In the genomic region with DNA sequence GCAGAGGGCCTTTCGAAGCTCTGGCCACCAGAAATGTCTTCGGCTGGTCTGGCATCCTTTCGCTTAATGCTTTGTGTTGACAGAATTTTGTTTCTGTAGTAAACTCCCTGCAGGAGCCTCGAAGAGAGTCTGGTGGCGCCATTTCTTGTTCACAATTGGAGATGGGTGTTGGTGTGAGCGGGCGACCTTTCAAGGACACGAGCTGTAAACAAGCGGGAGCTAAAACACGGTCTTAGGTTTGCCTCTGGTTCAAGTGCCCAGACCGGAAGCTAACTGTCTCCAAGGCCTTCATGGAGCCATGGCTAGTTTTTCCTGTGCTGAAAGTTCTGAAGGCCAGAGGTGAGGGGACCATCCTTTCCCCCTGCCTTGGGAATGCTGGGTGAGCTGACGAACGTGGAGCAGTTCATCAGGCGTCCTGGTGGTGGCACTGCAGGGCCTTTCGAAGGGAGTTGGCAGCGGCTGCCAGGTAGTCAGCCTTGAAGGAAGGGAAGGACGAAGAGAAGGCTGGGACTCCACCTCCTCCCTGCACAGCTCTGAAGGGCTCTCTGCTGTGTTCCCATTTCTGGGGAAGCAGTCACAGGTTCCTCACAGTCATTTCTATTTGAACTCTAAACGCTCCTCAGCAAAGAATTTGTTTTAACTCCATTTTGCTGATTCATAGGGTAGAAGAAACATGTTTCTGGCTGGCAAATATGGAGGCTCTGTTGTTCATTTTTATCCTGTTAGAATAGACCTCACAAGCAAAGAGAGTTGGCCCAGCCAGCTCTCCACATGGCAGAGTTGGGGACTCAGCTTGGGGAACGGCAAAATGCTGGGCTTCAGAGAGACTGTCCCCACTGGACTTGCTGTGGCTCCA, we compare ENCODE assay signal across 8 cellular contexts. TPM values are rescaled to one million over a fixed set of nuclear protein-coding genes. Genes with fewer than 3 reads are reported as not detected.
DNase-seq lines count a peak whose midpoint lies in the region; ATAC-seq and TF ChIP-seq lines count a peak whose summit lies in the region.

No MANE protein-coding gene starts in this region.

- peak; percentile 74 for ATAC-seq in GM18909 (IDR thresholded peaks at IDR 0.05; ENCODE audit: poor library complexity, unreplicated experiment)
- ATAC-seq in HG03565 (IDR thresholded peaks at IDR 0.05; ENCODE audit: unreplicated experiment) = peak; percentile 63
- peak; percentile 86 to 92 for ATAC-seq in naive B cell (ENCODE audit: low read depth in 2 of 2)
- peak; percentile 87 for ATAC-seq in stimulated activated memory B cell treated with anti-CD40 and anti-IgM and Interleukin-4, amounts not matched to agents 10 μg/mL and 1 μg/mL and 100 μg/mL, for 72 hours

- H3K4me3 ChIP-seq in epithelial cell of proximal tubule (ENCODE audit: low read depth, low read length) = no peak overlapping the region

- peak; percentile 30 for DNase-seq in AG09319 (ENCODE audit: extremely low read depth, low read depth)
- DNase-seq in NOMO-1 treated with dmso at 0.1 percent for 144 hours (lab: John Stamatoyannopoulos, UW; ENCODE audit: unreplicated experiment) = peak; percentile 5
- DNase-seq in activated T-cell treated with anti-CD3 and anti-CD28 coated beads for 1 hour (ENCODE audit: low read depth) = peak; percentile 63
- DNase-seq in epithelial cell of proximal tubule (ENCODE audit: low read depth) = no peak
- peak; percentile 72 for DNase-seq in naive B cell

- peak overlapping the region in 3 of 6 donors; percentile 38 to 84 (median 71) for H3K27ac Mint-ChIP-seq in naive B cell
- peak overlapping the region; percentile 73 for H3K27ac Mint-ChIP-seq in stimulated activated memory B cell treated with anti-CD40 and anti-IgM and Interleukin-4, amounts not matched to agents 10 μg/mL and 1 μg/mL and 100 μg/mL, for 72 hours

- TF ChIP-seq CTCF in AG09319 (IDR thresholded peaks at IDR 0.05; ENCODE audit: low read depth, low read length) (peak; percentile 89), epithelial cell of proximal tubule (conservative IDR thresholded peaks at IDR 0.05; ENCODE audit: low read depth, low read length) (peak; percentile 97)

- peaks cover 5 to 11% (median 6%) of the 10 kb centered on the region in 3 donors for H3K4me1 Mint-ChIP-seq in naive B cell
- peaks cover 10% of the 10 kb centered on the region for H3K4me1 Mint-ChIP-seq in stimulated activated memory B cell treated with anti-CD40 and anti-IgM and Interleukin-4, amounts not matched to agents 10 μg/mL and 1 μg/mL and 100 μg/mL, for 72 hours

- H3K4me3 Mint-ChIP-seq in naive B cell = no peak overlapping the region
- H3K4me3 Mint-ChIP-seq in stimulated activated memory B cell treated with anti-CD40 and anti-IgM and Interleukin-4, amounts not matched to agents 10 μg/mL and 1 μg/mL and 100 μg/mL, for 72 hours = no peak overlapping the region

- H3K36me3 Mint-ChIP-seq in naive B cell = peaks cover 16% of the 10 kb centered on the region in 2 donors
- H3K36me3 Mint-ChIP-seq in stimulated activated memory B cell treated with anti-CD40 and anti-IgM and Interleukin-4, amounts not matched to agents 10 μg/mL and 1 μg/mL and 100 μg/mL, for 72 hours = peaks cover 38% of the 10 kb centered on the region

- H3K27me3 Mint-ChIP-seq in naive B cell = no peaks in the 10 kb centered on the region
- no peaks in the 10 kb centered on the region for H3K27me3 Mint-ChIP-seq in stimulated activated memory B cell treated with anti-CD40 and anti-IgM and Interleukin-4, amounts not matched to agents 10 μg/mL and 1 μg/mL and 100 μg/mL, for 72 hours

- H3K9me3 Mint-ChIP-seq in naive B cell = no peaks in the 10 kb centered on the region
- H3K9me3 Mint-ChIP-seq in stimulated activated memory B cell treated with anti-CD40 and anti-IgM and Interleukin-4, amounts not matched to agents 10 μg/mL and 1 μg/mL and 100 μg/mL, for 72 hours = no peaks in the 10 kb centered on the region

RNA-seq across cellular contexts. Expression of a gene that starts 35.2 kb away (rescaled TPM):
- total RNA-seq in epithelial cell of proximal tubule = 10.3 and 17.3 TPM in 2 replicates
- polyA plus RNA-seq in naive B cell (ENCODE audit: low read depth in 6 of 6) = 1 to 10 TPM; 4.9 to 9.4 (median 5.5) TPM

RNA-seq across cellular contexts. Expression of a gene that starts 35.3 kb away (rescaled TPM):
- 9.1 and 17.8 TPM in 2 replicates for total RNA-seq in epithelial cell of proximal tubule
- polyA plus RNA-seq in naive B cell (ENCODE audit: low read depth in 6 of 6) = 1 to 10 TPM; 4.5 to 7.8 (median 5.1) TPM
